In the genomic region with DNA sequence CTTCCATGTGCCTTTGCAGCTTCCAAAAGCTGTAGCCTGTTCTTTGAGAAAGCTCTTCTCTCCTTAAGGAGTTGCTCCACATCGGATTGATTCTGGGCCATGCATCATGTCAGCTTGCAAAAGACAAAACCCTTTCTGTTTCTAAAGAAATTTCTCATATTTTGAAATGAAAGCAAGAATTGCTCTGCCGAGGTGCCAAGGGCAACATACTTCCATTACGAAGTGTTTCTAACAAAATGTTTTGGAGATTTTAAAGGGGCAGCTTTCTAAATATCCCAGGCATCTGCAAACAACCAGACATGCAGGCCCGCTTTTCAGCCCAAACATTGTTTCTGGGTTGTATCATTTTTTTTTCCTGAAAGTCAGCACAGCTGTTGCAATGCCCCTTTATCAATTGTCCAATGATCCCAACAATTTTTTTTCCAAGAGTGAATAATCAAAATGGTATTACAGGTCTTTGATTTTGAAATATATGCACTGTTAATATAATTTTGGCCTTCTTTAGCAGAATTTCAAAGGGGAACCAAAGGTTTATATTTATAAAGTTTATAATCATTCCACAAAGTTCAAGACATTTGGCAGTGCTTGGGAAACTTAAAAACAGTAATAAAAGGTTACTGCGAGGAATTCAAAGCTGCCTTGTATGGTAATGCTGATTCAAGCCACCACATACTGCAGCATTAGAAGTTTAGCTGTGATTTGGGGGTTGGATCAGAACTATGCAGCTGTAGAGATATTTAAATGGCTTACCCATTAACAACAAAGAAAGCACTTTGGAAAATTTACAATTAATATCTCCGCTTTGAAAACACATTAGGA, we compare ENCODE assay signal across 9 cellular contexts.
DNase-seq lines count a peak whose midpoint lies in the region; ATAC-seq, FAIRE-seq and TF ChIP-seq lines count a peak whose summit lies in the region.
"Had no signal": no experiment of that assay in that cellular context is flagged by ENCODE, and none has a peak within 500 bp of the region (broad histone marks: within the 10 kb centered on the region; RNA-seq: fewer than 3 reads in every experiment).

No MANE protein-coding gene starts in this region.

- FAIRE-seq in astrocyte (lab: Jason Lieb, UNC) = peak; percentile 9

- H2AFZ ChIP-seq in astrocyte (ENCODE audit: low read depth, low read length) = no peak overlapping the region

- TF ChIP-seq CTCF in astrocyte (IDR thresholded peaks at IDR 0.05; ENCODE audit: insufficient read depth, low read depth, low read length) = no peak
- no peak for TF ChIP-seq CTCF in left ventricle myocardium inferior (IDR thresholded peaks at IDR 0.05; ENCODE audit: borderline replicate concordance)

- H3K27me3 ChIP-seq in astrocyte (ENCODE audit: insufficient read depth, low read length) = no peaks in the 10 kb centered on the region
- no peaks in the 10 kb centered on the region for H3K27me3 ChIP-seq in left ventricle myocardium inferior (ENCODE audit: low read depth)

- H3K27me3 Mint-ChIP-seq in astrocyte (ENCODE audit: low read depth, unreplicated experiment) = no peaks in the 10 kb centered on the region

- H3K9ac ChIP-seq in astrocyte (ENCODE audit: low read length) = peak overlapping the region; percentile 45

- intact Hi-C loops in left ventricle myocardium inferior (cut with micrococcal nuclease) = no loop called here

- H3K36me3 ChIP-seq in astrocyte (ENCODE audit: insufficient read depth, low read length) (no peaks in the 10 kb centered on the region), left ventricle myocardium inferior (no peaks in the 10 kb centered on the region)

- no peaks in the 10 kb centered on the region for H3K36me3 Mint-ChIP-seq in astrocyte (ENCODE audit: low read depth, unreplicated experiment)

- peaks cover 48% of the 10 kb centered on the region for H3K4me1 Mint-ChIP-seq in astrocyte (ENCODE audit: low read depth, unreplicated experiment)

- H3K4me3 ChIP-seq in astrocyte (ENCODE audit: insufficient read depth, low read depth, low read length) (peak overlapping the region; percentile 1), left ventricle myocardium inferior (peak overlapping the region; percentile 10), skin epidermis (no peak overlapping the region)

- peak overlapping the region; percentile 97 for H3K27ac Mint-ChIP-seq in astrocyte (ENCODE audit: unreplicated experiment)

- peak overlapping the region; percentile 4 for H3K4me3 Mint-ChIP-seq in astrocyte (ENCODE audit: unreplicated experiment)

- no peak for ATAC-seq in HG03175 (IDR thresholded peaks at IDR 0.05; ENCODE audit: unreplicated experiment)

- H4K20me1 ChIP-seq in astrocyte (ENCODE audit: insufficient read depth, low read length) = no peaks in the 10 kb centered on the region

- H3K9me3 ChIP-seq in astrocyte (ENCODE audit: insufficient read depth, low read depth, low read length) (no peaks in the 10 kb centered on the region), left ventricle myocardium inferior (replicated peaks) (no peaks in the 10 kb centered on the region)

- H3K4me1 ChIP-seq in astrocyte (ENCODE audit: insufficient read depth, low read length) = peaks cover 24% of the 10 kb centered on the region
- H3K4me1 ChIP-seq in left ventricle myocardium inferior = peaks cover 45% of the 10 kb centered on the region

- peak overlapping the region; percentile 84 for H3K4me2 ChIP-seq in astrocyte (ENCODE audit: low read length)

- H3K27ac ChIP-seq in astrocyte (ENCODE audit: low read depth, low read length) = peak overlapping the region; percentile 93
- H3K27ac ChIP-seq in left ventricle myocardium inferior (replicated peaks) = peak overlapping the region; percentile 74
- H3K27ac ChIP-seq in skin epidermis = peak overlapping the region in 11 of 21 experiments; percentile 16 to 80 (median 50)

- peak; percentile 52 for DNase-seq in GM04503 (ENCODE audit: low read depth)
- DNase-seq in astrocyte (ENCODE audit: low read depth) = peak; percentile 70
- DNase-seq in left ventricle myocardium inferior = no peak
- no peak for DNase-seq in SHP77 (lab: John Stamatoyannopoulos, UW)
- no peak for DNase-seq in NCI-H2107 (lab: John Stamatoyannopoulos, UW)
- no peak for DNase-seq in kidney tubule cell (ENCODE audit: low spot score)
- DNase-seq: NCI-H510A treated with DMSO at 0.1 percent for 48 hours had no signal

- no peaks in the 10 kb centered on the region for H3K9me3 Mint-ChIP-seq in astrocyte (ENCODE audit: unreplicated experiment)

- peaks cover 3% of the 10 kb centered on the region for H3K79me2 ChIP-seq in astrocyte (ENCODE audit: insufficient read depth, low read length)

Comparison
In these comparisons a context has a peak if more than half of its experiments do, and no peak if none do; other contexts are left out.
1. DNase-seq: peak in GM04503 (single experiment) and astrocyte (single experiment); none in left ventricle myocardium inferior (single experiment), SHP77 (0 of 2), NCI-H2107 (single experiment) and kidney tubule cell (single experiment).
2. H3K4me3 ChIP-seq: peak in astrocyte (single experiment) and left ventricle myocardium inferior (single experiment); none in skin epidermis (0 of 7).
3. Peak in every context shown above with its lines, with median percentiles within 50 percentile points of each other: H3K27ac ChIP-seq.